In the genomic region with DNA sequence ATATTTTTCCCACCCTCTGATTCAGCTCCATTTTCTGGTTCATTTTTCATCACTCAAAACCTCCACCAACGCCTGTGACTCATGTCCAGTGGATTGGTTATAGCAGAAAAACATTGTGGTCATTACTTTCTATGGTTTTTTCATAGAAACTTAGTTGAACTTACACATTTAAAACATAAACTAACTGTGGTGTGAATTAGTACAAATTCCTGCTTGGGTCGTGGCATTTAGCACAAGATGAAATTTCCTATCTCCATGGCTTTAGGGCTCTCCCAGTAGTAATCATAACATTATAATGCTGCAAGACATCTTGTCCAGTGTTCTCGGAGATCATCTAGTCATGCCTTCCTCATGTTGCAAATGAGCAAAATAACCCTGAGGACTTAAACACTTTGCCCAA, we compare ENCODE assay signal across 25 cellular contexts. TPM values are rescaled to one million over a fixed set of nuclear protein-coding genes. Genes with fewer than 3 reads are reported as not detected.
DNase-seq lines count a peak whose midpoint lies in the region; TF ChIP-seq lines count a peak whose summit lies in the region.
"Had no signal": no experiment of that assay in that cellular context is flagged by ENCODE, and none has a peak within 500 bp of the region (broad histone marks: within the 10 kb centered on the region; RNA-seq: fewer than 3 reads in every experiment).

No MANE protein-coding gene starts in this region.

- dilution Hi-C loops in mammary epithelial cell (cut with HindIII; ENCODE audit: low sequenced_read_pairs) = no loop called here

- H3K4me1 Mint-ChIP-seq in glutamatergic neuron (ENCODE audit: low read depth, unreplicated experiment) = peaks cover 4% of the 10 kb centered on the region

- peaks cover 10% of the 10 kb centered on the region for H3K4me1 ChIP-seq in mammary epithelial cell (ENCODE audit: insufficient read depth, low read length)
- H3K4me1 ChIP-seq in breast epithelium = peaks cover 0 to 3% of the 10 kb centered on the region in 2 donors
- H3K4me1 ChIP-seq in suprapubic skin = no peaks in the 10 kb centered on the region
- H3K4me1 ChIP-seq: foreskin keratinocyte had no signal

- H3K4me2 ChIP-seq in mammary epithelial cell (ENCODE audit: insufficient read depth, low read depth, low read length) = no peak overlapping the region

- H3K27me3 ChIP-seq in mammary epithelial cell (ENCODE audit: insufficient read depth, low read length) (no peaks in the 10 kb centered on the region), breast epithelium (no peaks in the 10 kb centered on the region), suprapubic skin (no peaks in the 10 kb centered on the region)
- H3K27me3 ChIP-seq: foreskin keratinocyte had no signal

- H3K27me3 Mint-ChIP-seq in glutamatergic neuron (ENCODE audit: unreplicated experiment) = peaks cover 4% of the 10 kb centered on the region

- no peak for TF ChIP-seq POLR2A in breast epithelium (IDR thresholded peaks at IDR 0.05)
- no peak for TF ChIP-seq POLR2A in suprapubic skin (IDR thresholded peaks at IDR 0.05)

- H4K20me1 ChIP-seq in mammary epithelial cell (ENCODE audit: insufficient read depth, low read length) = no peaks in the 10 kb centered on the region

- in situ Hi-C loops in mammary epithelial cell (cut with MboI; ENCODE audit: low sequenced_read_pairs in 2 of 2) = no loop called here

- H3K9me3 Mint-ChIP-seq in glutamatergic neuron (ENCODE audit: unreplicated experiment) = no peaks in the 10 kb centered on the region
- H3K9me3 Mint-ChIP-seq: natural killer cell treated with Interleukin-12 subunit alpha and Interleukin-12 subunit beta and Interleukin-15 and Interleukin-18, amount 100 ng/mL, for 72 hours had no signal

- DNase-seq in mammary epithelial cell = peak; percentile 64
- no peak for DNase-seq in breast epithelium (ENCODE audit: low spot score in 2 of 2)
- peak; percentile 64 for DNase-seq in choroid plexus epithelial cell (ENCODE audit: low read depth)
- DNase-seq in HK-2 (ENCODE audit: unreplicated experiment) = no peak
- no peak for DNase-seq in glutamatergic neuron
- DNase-seq in suprapubic skin (ENCODE audit: low spot score in 2 of 2) = no peak
- DNase-seq: activated CD4-positive, alpha-beta T cell treated with anti-CD3 and anti-CD28 coated beads, Interleukin-2, amount 50 U/mL, for 1 hour; activated gamma-delta T cell treated with Interleukin-2 at 50 U/mL for 16 hours; anterior cingulate cortex; foreskin keratinocyte; GF-D8; mesenchymal stem cell; NCI-H1417; NCI-H69; OCI-M1; posterior cingulate gyrus; SIG-M5; small intestine; stimulated activated CD4-positive, alpha-beta T cell treated with anti-CD3 and anti-CD28 coated beads, Interleukin-4, amount 100 ng/mL, for 4 hours had no signal

- H3K4me3 Mint-ChIP-seq in glutamatergic neuron (ENCODE audit: unreplicated experiment) = no peak overlapping the region
- H3K4me3 Mint-ChIP-seq: natural killer cell treated with Interleukin-12 subunit alpha and Interleukin-12 subunit beta and Interleukin-15 and Interleukin-18, amount 100 ng/mL, for 72 hours had no signal

- H3K27ac ChIP-seq in mammary epithelial cell (ENCODE audit: insufficient read depth, low read depth, low read length) (no peak overlapping the region), breast epithelium (no peak overlapping the region), suprapubic skin (no peak overlapping the region)
- H3K27ac ChIP-seq: 22Rv1, foreskin keratinocyte, thoracic aorta had no signal

- intact Hi-C loops in mammary epithelial cell (cut with micrococcal nuclease) (no loop called here), breast epithelium (cut with DNase I; ENCODE audit: low total_unique reads) (no loop called here)

- H3K4me3 ChIP-seq in mammary epithelial cell (replicated peaks in 1 of 3; ENCODE audit: insufficient read depth in 1 of 3, low read depth in 2 of 3, low read length in 3 of 3) (no peak overlapping the region), breast epithelium (no peak overlapping the region), choroid plexus epithelial cell (ENCODE audit: low read depth, low read length) (no peak overlapping the region), suprapubic skin (no peak overlapping the region)
- H3K4me3 ChIP-seq: thoracic aorta had no signal

- CTCF ChIA-PET in mammary epithelial cell (lab: Charles Lee; ENCODE audit: low non-redundant PET) = no interaction called here

- WGBS in mammary epithelial cell (ENCODE audit: low coverage, missing lambda C conversion rate) = 45% methylated on average over 3 of the region's 3 CpGs
- 75% methylated on average over 3 of the region's 3 CpGs for WGBS in suprapubic skin

- no peak overlapping the region for H3K27ac Mint-ChIP-seq in glutamatergic neuron (ENCODE audit: unreplicated experiment)
- H3K27ac Mint-ChIP-seq: natural killer cell treated with Interleukin-12 subunit alpha and Interleukin-12 subunit beta and Interleukin-15 and Interleukin-18, amount 100 ng/mL, for 72 hours had no signal

- H3K36me3 ChIP-seq in mammary epithelial cell (ENCODE audit: insufficient read depth, low read length) (no peaks in the 10 kb centered on the region), breast epithelium (no peaks in the 10 kb centered on the region), suprapubic skin (no peaks in the 10 kb centered on the region)
- H3K36me3 ChIP-seq: thoracic aorta had no signal

- H3K9me3 ChIP-seq in mammary epithelial cell (replicated peaks; ENCODE audit: insufficient read depth, low read length) (no peaks in the 10 kb centered on the region), breast epithelium (no peaks in the 10 kb centered on the region), suprapubic skin (no peaks in the 10 kb centered on the region)
- H3K9me3 ChIP-seq: thoracic aorta had no signal

- no peak overlapping the region for H2AFZ ChIP-seq in mammary epithelial cell (ENCODE audit: low read depth, low read length)

- no peak for TF ChIP-seq EP300 in suprapubic skin (IDR thresholded peaks at IDR 0.05)

- no peak overlapping the region for H3K9ac ChIP-seq in mammary epithelial cell (ENCODE audit: insufficient read depth, low read length)

- H3K36me3 Mint-ChIP-seq in glutamatergic neuron (ENCODE audit: unreplicated experiment) = no peaks in the 10 kb centered on the region
- H3K36me3 Mint-ChIP-seq: natural killer cell treated with Interleukin-12 subunit alpha and Interleukin-12 subunit beta and Interleukin-15 and Interleukin-18, amount 100 ng/mL, for 72 hours had no signal

- no peaks in the 10 kb centered on the region for H3K79me2 ChIP-seq in mammary epithelial cell (ENCODE audit: insufficient read depth, low read length)

- BruUV-seq in mammary epithelial cell (replicated peaks; lab: Mats Ljungman, UMichigan) = no TSS peak

- TF ChIP-seq CTCF in mammary epithelial cell (conservative IDR thresholded peaks at IDR 0.05 in 1 of 2, IDR thresholded peaks at IDR 0.05 in 1 of 2; ENCODE audit: extremely low read depth in 1 of 2, insufficient read depth in 1 of 2, low read depth in 1 of 2, low read length in 2 of 2) (no peak), breast epithelium (IDR thresholded peaks at IDR 0.05) (no peak), choroid plexus epithelial cell (conservative IDR thresholded peaks at IDR 0.05; ENCODE audit: low read depth, low read length) (no peak), glutamatergic neuron (IDR thresholded peaks at IDR 0.05; ENCODE audit: partially characterized antibody, unreplicated experiment) (no peak), suprapubic skin (IDR thresholded peaks at IDR 0.05) (no peak)

RNA-seq across cellular contexts. Expression of gene RNASE7, which starts 7.1 kb away (rescaled TPM):
- total RNA-seq in mammary epithelial cell = 10 to 100 TPM; 33.3 to 43.0 TPM
- 30.9 TPM for polyA plus RNA-seq in mammary epithelial cell
- 28.5 TPM for polyA minus RNA-seq in mammary epithelial cell
- 1 to 10 TPM in 2 of 3 donors, not detected in 1; 1.6 to 3.1 TPM for total RNA-seq in breast epithelium
- not detected for total RNA-seq in glutamatergic neuron (ENCODE audit: unreplicated experiment)
- total RNA-seq in suprapubic skin = 10 to 100 TPM; 10.3 to 46.9 (median 35.4) TPM
- total RNA-seq: HT-29; natural killer cell treated with Interleukin-12 subunit alpha and Interleukin-12 subunit beta and Interleukin-15 and Interleukin-18, amount 100 ng/mL, for 72 hours; T-helper 1 cell treated with Interleukin-12 subunit alpha and Interleukin-12 subunit beta and Interleukin-4 antibody, amounts not matched to agents 30 ng/mL and 1 ng/mL, for 36 hours had no signal
- polyA plus RNA-seq: BJ had no signal

RNA-seq across cellular contexts. Expression of gene RNASE8, which starts 8.4 kb away (rescaled TPM):
- total RNA-seq in mammary epithelial cell (not detected), breast epithelium (not detected), glutamatergic neuron (ENCODE audit: unreplicated experiment) (not detected), suprapubic skin (not detected)
- not detected for polyA plus RNA-seq in mammary epithelial cell
- polyA minus RNA-seq in mammary epithelial cell = not detected
- total RNA-seq: foreskin keratinocyte; HT-29; natural killer cell treated with Interleukin-12 subunit alpha and Interleukin-12 subunit beta and Interleukin-15 and Interleukin-18, amount 100 ng/mL, for 72 hours; T-helper 1 cell treated with Interleukin-12 subunit alpha and Interleukin-12 subunit beta and Interleukin-4 antibody, amounts not matched to agents 30 ng/mL and 1 ng/mL, for 36 hours; thoracic aorta had no signal
- polyA plus RNA-seq: BJ, foreskin keratinocyte, small intestine had no signal

RNA-seq across cellular contexts. Expression of gene RNASE13, which starts 14.7 kb away (rescaled TPM):
- total RNA-seq in mammary epithelial cell (not detected), breast epithelium (not detected), glutamatergic neuron (ENCODE audit: unreplicated experiment) (not detected), suprapubic skin (under 1 TPM in 1 of 4 donors, not detected in 3; 0.29 TPM)
- not detected for polyA plus RNA-seq in mammary epithelial cell
- not detected for polyA minus RNA-seq in mammary epithelial cell
- total RNA-seq: foreskin keratinocyte; HT-29; natural killer cell treated with Interleukin-12 subunit alpha and Interleukin-12 subunit beta and Interleukin-15 and Interleukin-18, amount 100 ng/mL, for 72 hours; T-helper 1 cell treated with Interleukin-12 subunit alpha and Interleukin-12 subunit beta and Interleukin-4 antibody, amounts not matched to agents 30 ng/mL and 1 ng/mL, for 36 hours; thoracic aorta had no signal
- polyA plus RNA-seq: BJ, foreskin keratinocyte, small intestine had no signal

RNA-seq across cellular contexts. Expression of gene TPPP2, which starts 19.2 kb away (rescaled TPM):
- total RNA-seq in mammary epithelial cell (not detected), breast epithelium (under 1 TPM in 1 of 3 donors, not detected in 2; 0.15 TPM), glutamatergic neuron (ENCODE audit: unreplicated experiment) (not detected), suprapubic skin (not detected)
- polyA plus RNA-seq in mammary epithelial cell = not detected
- not detected for polyA minus RNA-seq in mammary epithelial cell
- total RNA-seq: foreskin keratinocyte; HT-29; natural killer cell treated with Interleukin-12 subunit alpha and Interleukin-12 subunit beta and Interleukin-15 and Interleukin-18, amount 100 ng/mL, for 72 hours; T-helper 1 cell treated with Interleukin-12 subunit alpha and Interleukin-12 subunit beta and Interleukin-4 antibody, amounts not matched to agents 30 ng/mL and 1 ng/mL, for 36 hours; thoracic aorta had no signal
- polyA plus RNA-seq: BJ, foreskin keratinocyte had no signal

RNA-seq across cellular contexts. Expression of gene ARHGEF40, which starts 20.8 kb away (rescaled TPM):
- total RNA-seq in mammary epithelial cell (10 to 100 TPM; 15.2 to 26.0 TPM), breast epithelium (10 to 100 TPM; 33.7 to 51.4 (median 40.6) TPM), glutamatergic neuron (ENCODE audit: unreplicated experiment) (42.4 TPM), suprapubic skin (10 to 100 TPM; 14.4 to 22.8 (median 17.6) TPM)
- 9.8 TPM for polyA plus RNA-seq in mammary epithelial cell
- 34.7 TPM for polyA minus RNA-seq in mammary epithelial cell
- total RNA-seq: T-helper 1 cell treated with Interleukin-12 subunit alpha and Interleukin-12 subunit beta and Interleukin-4 antibody, amounts not matched to agents 30 ng/mL and 1 ng/mL, for 36 hours had no signal

Comparison
In these comparisons a context has a peak if more than half of its experiments do, and no peak if none do; other contexts are left out.
1. DNase-seq: peak in mammary epithelial cell (single experiment) and choroid plexus epithelial cell (single experiment); none in breast epithelium (0 of 2), HK-2 (single experiment), glutamatergic neuron (single experiment) and suprapubic skin (0 of 2).